Comparison of ENCODE assay signal across 13 cellular contexts in genomic region chr17:2418572-2418971, GRCh38. TPM values are rescaled to one million over a fixed set of nuclear protein-coding genes. Genes with fewer than 3 reads are reported as not detected.
DNase-seq lines count a peak whose midpoint lies in the region; ATAC-seq, FAIRE-seq and TF ChIP-seq lines count a peak whose summit lies in the region.
"Had no signal": no experiment of that assay in that cellular context is flagged by ENCODE, and none has a peak within 500 bp of the region (broad histone marks: within the 10 kb centered on the region; RNA-seq: fewer than 3 reads in every experiment).

No MANE protein-coding gene starts in this region.

- DNase-seq in HepG2 (ENCODE audit: low spot score) (no peak), GM19238 (ENCODE audit: insufficient read length, low spot score) (no peak), GM12892 (ENCODE audit: insufficient read length) (no peak), GM23248 (no peak), PC-3 (no peak)
- DNase-seq: DMS53; immature natural killer cell; naive thymus-derived CD8-positive, alpha-beta T cell; NCI-H2081 had no signal

- H3K36me3 ChIP-seq in liver (ENCODE audit: control insufficient read depth in 4 of 4, insufficient read depth in 3 of 4, low read depth in 1 of 4, low read length in 3 of 4) (peaks cover 7 to 16% (median 11%) of the 10 kb centered on the region in 4 donors), HepG2 (replicated peaks in 1 of 2; ENCODE audit: control insufficient read depth in 1 of 2, insufficient read depth in 2 of 2, low read length in 2 of 2) (peaks cover 12 to 52% of the 10 kb centered on the region in 2 experiments; a peak in 4 of 5 replicates), esophagus (ENCODE audit: control insufficient read depth in 2 of 2, insufficient read depth in 2 of 2, low read length in 1 of 2) (peaks cover 3 to 12% of the 10 kb centered on the region in 2 donors), muscle layer of colon (ENCODE audit: insufficient read depth, low read length) (peaks cover 34% of the 10 kb centered on the region), GM23248 (ENCODE audit: low read depth) (no peaks in the 10 kb centered on the region; the same call in 1 of the 2 replicates), PC-3 (ENCODE audit: low read depth, low read length) (peaks cover 6% of the 10 kb centered on the region; the same call in 1 of the 2 replicates)

- CTCF ChIA-PET in HepG2 (lab: Yijun Ruan, JAX; ENCODE audit: low intra/inter-chr PET ratio, low total read pairs) (no interaction called here), PC-3 (lab: Charles Lee) (no interaction called here)

- H2AFZ ChIP-seq in HepG2 (ENCODE audit: low read length) (no peak overlapping the region), GM23248 (no peak overlapping the region), PC-3 (ENCODE audit: low read length) (no peak overlapping the region)

- POLR2A ChIA-PET in HepG2 (lab: Yijun Ruan, JAX) (no interaction called here), PC-3 (lab: Charles Lee; ENCODE audit: unreplicated experiment) (no interaction called here)

- no peaks in the 10 kb centered on the region; the same call in 1 of the 2 replicates for H4K20me1 ChIP-seq in HepG2 (ENCODE audit: insufficient read depth, low read length)
- H4K20me1 ChIP-seq in GM23248 (ENCODE audit: insufficient read depth): no peaks in the 10 kb centered on the region
- no peaks in the 10 kb centered on the region for H4K20me1 ChIP-seq in PC-3 (ENCODE audit: low read length)

- no peak for TF ChIP-seq CTCF in liver (IDR thresholded peaks at IDR 0.05; ENCODE audit: low read depth, low read length, missing input control)
- TF ChIP-seq CTCF in HepG2 (CRISPR knock-in tag; IDR thresholded peaks at IDR 0.05): no peak
- no peak for TF ChIP-seq CTCF in PC-3 (conservative IDR thresholded peaks at IDR 0.05; ENCODE audit: low read depth, low read length)

- H3K9ac ChIP-seq in liver (ENCODE audit: low read depth in 1 of 2, low read length in 2 of 2) (no peak overlapping the region), HepG2 (ENCODE audit: insufficient read depth, low read depth, low read length) (no peak overlapping the region), muscle layer of colon (ENCODE audit: low read length) (no peak overlapping the region), GM23248 (no peak overlapping the region), PC-3 (ENCODE audit: low read length) (no peak overlapping the region)

- 0 out of 2 replicates have a peak, but pooled peaks cover 6% of the 10 kb centered on the region for H3F3A ChIP-seq in GM23248 (ENCODE audit: insufficient read depth)
- no peaks in the 10 kb centered on the region for H3F3A ChIP-seq in PC-3 (ENCODE audit: low read length, unreplicated experiment)

- H3K79me2 ChIP-seq in HepG2 (ENCODE audit: insufficient read depth, low read length) (no peaks in the 10 kb centered on the region), GM23248 (ENCODE audit: insufficient read depth) (no peaks in the 10 kb centered on the region), PC-3 (ENCODE audit: low read length) (no peaks in the 10 kb centered on the region)

- H3K4me3 ChIP-seq in liver (ENCODE audit: low read depth in 1 of 3, low read length in 3 of 3) (no peak overlapping the region), HepG2 (replicated peaks in 1 of 3; ENCODE audit: insufficient read depth in 1 of 3, low read depth in 2 of 3, low read length in 3 of 3) (no peak overlapping the region), esophagus (ENCODE audit: low read depth in 1 of 2, low read length in 2 of 2) (no peak overlapping the region), muscle layer of colon (ENCODE audit: low read depth in 1 of 2, low read length in 2 of 2) (no peak overlapping the region), GM23248 (no peak overlapping the region), PC-3 (ENCODE audit: low read length) (no peak overlapping the region)
- H3K4me3 ChIP-seq: smooth muscle cell had no signal

- no peaks in the 10 kb centered on the region for H3K9me2 ChIP-seq in GM23248 (ENCODE audit: insufficient read depth)
- H3K9me2 ChIP-seq in PC-3 (replicated peaks; ENCODE audit: low read length): no peaks in the 10 kb centered on the region

- TF ChIP-seq RAD21 in liver (IDR thresholded peaks at IDR 0.05) (no peak), HepG2 (CRISPR knock-in tag; IDR thresholded peaks at IDR 0.05) (no peak)

- H3K4me2 ChIP-seq in HepG2 (ENCODE audit: low read depth, low read length) (no peak overlapping the region), GM23248 (ENCODE audit: unreplicated experiment) (no peak overlapping the region), PC-3 (ENCODE audit: low read length) (no peak overlapping the region)
- H3K4me2 ChIP-seq: smooth muscle cell had no signal

- TF ChIP-seq EP300 in HepG2 (IDR thresholded peaks at IDR 0.05; ENCODE audit: low read depth in 2 of 2, low read length in 2 of 2) (no peak), HepG2 (CRISPR knock-in tag; IDR thresholded peaks at IDR 0.05; ENCODE audit: borderline replicate concordance) (no peak)

- H3K4me1 ChIP-seq in liver (ENCODE audit: control insufficient read depth in 4 of 4, insufficient read depth in 4 of 4, low read length in 3 of 4): peaks cover 0 to 3% (median under 1%) of the 10 kb centered on the region in 4 donors
- no peaks in the 10 kb centered on the region for H3K4me1 ChIP-seq in HepG2 (ENCODE audit: insufficient read depth, low read length)
- H3K4me1 ChIP-seq in esophagus (ENCODE audit: control insufficient read depth in 2 of 2, insufficient read depth in 2 of 2, low read length in 1 of 2): no peaks in the 10 kb centered on the region
- H3K4me1 ChIP-seq in muscle layer of colon (ENCODE audit: insufficient read depth, low read length): peaks cover 42% of the 10 kb centered on the region
- 0 out of 2 replicates have a peak, but pooled peaks cover 6% of the 10 kb centered on the region for H3K4me1 ChIP-seq in GM23248 (ENCODE audit: insufficient read depth)
- H3K4me1 ChIP-seq in PC-3 (ENCODE audit: insufficient read depth, low read length): no peaks in the 10 kb centered on the region

- no peak for TF ChIP-seq POLR2A in HepG2 (IDR thresholded peaks at IDR 0.05; ENCODE audit: insufficient read depth in 1 of 2, low read depth in 2 of 2, low read length in 2 of 2)
- TF ChIP-seq POLR2A in GM12892 (IDR thresholded peaks at IDR 0.05; ENCODE audit: low read depth, low read length): no peak

- no peak for FAIRE-seq in HepG2 (lab: Jason Lieb, UNC)
- no peak for FAIRE-seq in GM12892 (lab: Jason Lieb, UNC)

- no peak for ATAC-seq in HepG2
- no peak for ATAC-seq in PC-3
- ATAC-seq: naive thymus-derived CD8-positive, alpha-beta T cell had no signal

- H3K27me3 ChIP-seq in liver (ENCODE audit: control insufficient read depth in 4 of 4, insufficient read depth in 4 of 4, low read length in 3 of 4) (no peaks in the 10 kb centered on the region), HepG2 (ENCODE audit: control insufficient read depth in 1 of 2, insufficient read depth in 2 of 2, low read length in 2 of 2) (no peaks in the 10 kb centered on the region), esophagus (ENCODE audit: control insufficient read depth in 1 of 2, insufficient read depth in 2 of 2, low read length in 2 of 2) (no peaks in the 10 kb centered on the region), muscle layer of colon (ENCODE audit: control insufficient read depth in 1 of 2, insufficient read depth in 2 of 2, low read length in 2 of 2) (no peaks in the 10 kb centered on the region), GM23248 (replicated peaks; ENCODE audit: insufficient read depth) (no peaks in the 10 kb centered on the region), PC-3 (ENCODE audit: low read length) (no peaks in the 10 kb centered on the region)

- WGBS in liver: 61% methylated on average over 7 of the region's 7 CpGs
- 89% methylated on average over 6 of the region's 7 CpGs for WGBS in HepG2 (ENCODE audit: low lambda C conversion rate)
- 56 to 69% methylated on average over 7 of the region's 7 CpGs for WGBS in esophagus, 2 donors
- WGBS in GM23248 (ENCODE audit: low coverage in 1 of 2, low lambda C conversion rate in 2 of 2, missing lambda C conversion rate in 2 of 2), 2 experiments: 84 to 88% methylated on average over 7 of the region's 7 CpGs

- H3K27ac ChIP-seq in liver (ENCODE audit: low read depth in 1 of 2, low read length in 2 of 2) (no peak overlapping the region), HepG2 (ENCODE audit: extremely low read length, insufficient read depth, low read length) (no peak overlapping the region), esophagus (ENCODE audit: low read depth in 2 of 2, low read length in 1 of 2) (peak overlapping the region; percentile 26 to 77), muscle layer of colon (ENCODE audit: low read depth, low read length) (peak overlapping the region; percentile 70), GM23248 (no peak overlapping the region), PC-3 (ENCODE audit: low read length) (no peak overlapping the region)

- BruUV-seq in HepG2 (replicated peaks; lab: Mats Ljungman, UMichigan) (no TSS peak), PC-3 (replicated peaks; lab: Mats Ljungman, UMichigan) (no TSS peak)

- intact Hi-C loops in HepG2 (cut with micrococcal nuclease; ENCODE audit: unreplicated experiment) (no loop called here), PC-3 (cut with micrococcal nuclease) (no loop called here)

- in situ Hi-C loops in HepG2 (cut with HindIII; ENCODE audit: extremely low pct_ligation_motif_present, low pct_unique_long_range_greater_than_20kb) (no loop called here), GM23248 (cut with MboI) (no loop called here)

- H3K9me3 ChIP-seq in liver (ENCODE audit: control insufficient read depth in 4 of 4, low read length in 3 of 4) (no peaks in the 10 kb centered on the region), HepG2 (ENCODE audit: low read length) (no peaks in the 10 kb centered on the region), esophagus (ENCODE audit: control insufficient read depth in 2 of 2, insufficient read depth in 1 of 2, low read depth in 1 of 2, low read length in 1 of 2) (no peaks in the 10 kb centered on the region), muscle layer of colon (ENCODE audit: low read length) (no peaks in the 10 kb centered on the region), GM23248 (ENCODE audit: low read depth) (no peaks in the 10 kb centered on the region), PC-3 (ENCODE audit: low read length) (no peaks in the 10 kb centered on the region)

RNA-seq across cellular contexts. Expression of gene MNT, which starts 17.7 kb away (rescaled TPM):
- total RNA-seq in liver (1 to 10 TPM; 2.8 to 5.0 TPM), HepG2 (2016; rRNA removed; fragmentation: Illumina TruSeq; extraction: Trizol) (2.3 and 3.5 TPM in 2 replicates), PC-3 (2014; rRNA removed) (19.1 and 26.0 TPM in 2 replicates)
- polyA plus RNA-seq in liver (1 to 10 TPM; 1.7 to 2.5 TPM), HepG2 (2011; rRNA removed) (1.8 and 2.1 TPM in 2 replicates), esophagus (10 to 100 TPM in 1 of 2 donors, 1 to 10 TPM in 1; 9.9 to 14.6 TPM), GM23248 (2016; fragmentation: Nextera tagmentation; extraction: Ambion mirVana) (6.2 and 8.2 TPM in 2 replicates)
- 0.79 and 1.5 TPM in 2 replicates for total RNA-seq in HepG2 (2016; cell fraction: cytosol; rRNA removed; fragmentation: Illumina TruSeq; extraction: Trizol; ENCODE audit: low read depth)
- total RNA-seq in HepG2 (2016; cell fraction: insoluble cytoplasmic fraction; rRNA removed; fragmentation: Illumina TruSeq; extraction: Trizol): 2.0 and 2.9 TPM in 2 replicates
- total RNA-seq in HepG2 (2016; cell fraction: membrane; rRNA removed; fragmentation: Illumina TruSeq; extraction: Trizol): 2.3 and 2.4 TPM in 2 replicates
- total RNA-seq in HepG2 (2016; cell fraction: nucleus; rRNA removed; fragmentation: Illumina TruSeq; extraction: Trizol): 3.0 and 3.9 TPM in 2 replicates
- polyA plus RNA-seq in HepG2 (2011; cell fraction: cytosol; rRNA removed): 0.86 and 0.92 TPM in 2 replicates
- 13.6 and 19.3 TPM in 2 replicates for polyA plus RNA-seq in HepG2 (2011; cell fraction: nucleus; rRNA removed)
- polyA plus RNA-seq in HepG2 (2012): 6.6 and 7.5 TPM in 2 replicates
- polyA plus RNA-seq in HepG2 (2016; cell fraction: cytosol; fragmentation: Illumina TruSeq; extraction: Trizol; ENCODE audit: low read depth): 0.35 and 0.63 TPM in 2 replicates
- polyA plus RNA-seq in HepG2 (2016; cell fraction: insoluble cytoplasmic fraction; fragmentation: Illumina TruSeq; extraction: Trizol; ENCODE audit: low read depth): 3.1 and 5.6 TPM in 2 replicates
- 1.4 and 1.6 TPM in 2 replicates for polyA plus RNA-seq in HepG2 (2016; cell fraction: membrane; fragmentation: Illumina TruSeq; extraction: Trizol; ENCODE audit: low read depth)
- 14.3 and 17.8 TPM in 2 replicates for polyA plus RNA-seq in HepG2 (2016; cell fraction: nucleus; fragmentation: Illumina TruSeq; extraction: Trizol; ENCODE audit: insufficient read depth, low read depth)
- polyA minus RNA-seq in HepG2 (2011; rRNA and poly(A)+ RNA removed; ENCODE audit: low replicate concordance): 4.3 and 8.2 TPM in 2 replicates
- 3.1 and 3.8 TPM in 2 replicates for polyA minus RNA-seq in HepG2 (2011; cell fraction: cytosol; rRNA and poly(A)+ RNA removed)
- polyA minus RNA-seq in HepG2 (2011; cell fraction: nucleus; rRNA and poly(A)+ RNA removed): 8.1 and 8.8 TPM in 2 replicates
- polyA plus RNA-seq in GM12892 (2012; ENCODE audit: missing spikeins): 4.7 TPM
- total RNA-seq in GM23248 (2014; rRNA removed; shearing (Covaris generic)): 3.7 and 6.2 TPM in 2 replicates

Comparison
In these comparisons a context has a peak if more than half of its experiments do, and no peak if none do; other contexts are left out.
1. H3K27ac ChIP-seq: peak in esophagus (2 of 2) and muscle layer of colon (single experiment); none in liver (0 of 2), HepG2 (single experiment), GM23248 (single experiment) and PC-3 (single experiment).